In genomic region chr16:14378684-14379467, GRCh38 we compare ENCODE assay signal across 14 cellular contexts.
DNase-seq lines count a peak whose midpoint lies in the region; ATAC-seq and TF ChIP-seq lines count a peak whose summit lies in the region.
"Had no signal": no experiment of that assay in that cellular context is flagged by ENCODE, and none has a peak within 500 bp of the region (broad histone marks: within the 10 kb centered on the region; RNA-seq: fewer than 3 reads in every experiment).

No MANE protein-coding gene starts in this region.

- ATAC-seq in HG02981 (IDR thresholded peaks at IDR 0.05; ENCODE audit: unreplicated experiment) (no peak), GM18519 (IDR thresholded peaks at IDR 0.05; ENCODE audit: low FRiP score, unreplicated experiment) (no peak), HG02885 (IDR thresholded peaks at IDR 0.05; ENCODE audit: poor library complexity, unreplicated experiment) (no peak)

- peak; percentile 18 for DNase-seq in AG09319 (ENCODE audit: extremely low read depth, low read depth)
- peak; percentile 15 for DNase-seq in HT1080 (ENCODE audit: low read depth)
- DNase-seq in amniotic epithelial cell (ENCODE audit: low read depth) = peak; percentile 84
- peak; percentile 72 for DNase-seq in iris pigment epithelial cell (ENCODE audit: low read depth)
- no peak for DNase-seq in GF-D8 (lab: John Stamatoyannopoulos, UW)
- DNase-seq: activated effector memory CD4-positive, alpha-beta T cell treated with anti-CD3 and anti-CD28 coated beads, Interleukin-2, amount 50 U/mL, for 16 hours; foreskin melanocyte; GOT3; nephron progenitor cell; stimulated activated CD4-positive, alpha-beta T cell treated with anti-CD3 and anti-CD28 coated beads, Interleukin-2, amount 100 ng/mL, for 48 hours; stimulated activated CD8-positive, alpha-beta memory T cell treated with anti-CD3 and anti-CD28 coated beads, Interleukin-4, amount 100 ng/mL, for 48 hours had no signal

- no peak for TF ChIP-seq CTCF in AG09319 (IDR thresholded peaks at IDR 0.05; ENCODE audit: low read depth, low read length)
